Comparison of ENCODE assay signal across 8 cellular contexts in genomic region chrX:153696986-153697722, GRCh38. TPM values are rescaled to one million over a fixed set of nuclear protein-coding genes. Genes with fewer than 3 reads are reported as not detected.
DNase-seq lines count a peak whose midpoint lies in the region; ATAC-seq, FAIRE-seq and TF ChIP-seq lines count a peak whose summit lies in the region.
"Not testable (repeated sequence)": the region's sequence is repeated elsewhere in the genome, so short reads cannot be mapped to it uniquely, and the experiment has no call there.
"Had no signal": no experiment of that assay in that cellular context is flagged by ENCODE, and none has a peak within 500 bp of the region (broad histone marks: within the 10 kb centered on the region; RNA-seq: fewer than 3 reads in every experiment).

No MANE protein-coding gene starts in this region.

- CTCF ChIA-PET in RWPE1 (lab: Yijun Ruan, JAX); K562 (lab: Yijun Ruan, JAX; ENCODE audit: low intra/inter-chr PET ratio): not testable (repeated sequence)

- H3K79me2 ChIP-seq in K562 (ENCODE audit: control insufficient read depth, insufficient read depth, low read length): not testable (repeated sequence)

- not testable (repeated sequence) for H3K36me3 Mint-ChIP-seq in nephron progenitor cell (ENCODE audit: low read depth)

- not testable (repeated sequence) for TF ChIP-seq RAD21 in K562 (CRISPR knock-in tag; conservative IDR thresholded peaks at IDR 0.05 in 1 of 2, IDR thresholded peaks at IDR 0.05 in 1 of 2)

- H3K4me3 ChIP-seq in K562; epithelial cell of esophagus (ENCODE audit: low read length); right atrium auricular region; gastrocnemius medialis: not testable (repeated sequence)

- H3K27ac Mint-ChIP-seq in nephron progenitor cell: peak overlapping the region; percentile 93

- H4K20me1 ChIP-seq in K562 (replicated peaks; ENCODE audit: control insufficient read depth, insufficient read depth, low read length): not testable (repeated sequence)

- POLR2A ChIA-PET in RWPE1 (lab: Yijun Ruan, JAX; ENCODE audit: low non-redundant PET); K562 (lab: Yijun Ruan, JAX): not testable (repeated sequence)

- intact Hi-C loops in K562 (cut with micrococcal nuclease); gastrocnemius medialis (cut with DNase I; ENCODE audit: low total_unique reads): not testable (repeated sequence)

- not testable (repeated sequence) for H3K27me3 Mint-ChIP-seq in nephron progenitor cell (ENCODE audit: low read depth, poor library complexity)

- not testable (repeated sequence) for H3K9me3 ChIP-seq in K562 (replicated peaks; ENCODE audit: control insufficient read depth, insufficient read depth, low read depth, low read length); right atrium auricular region; gastrocnemius medialis

- ATAC-seq in K562: peak; percentile 9
- peak; percentile 59 to 73 for ATAC-seq in gastrocnemius medialis

- H3K27ac ChIP-seq in RWPE1 (peak overlapping the region; percentile 55), right atrium auricular region (peak overlapping the region; percentile 16 to 31), gastrocnemius medialis (peak overlapping the region; percentile 85 to 91 (median 90))
- H3K27ac ChIP-seq in K562 (ENCODE audit: extremely low read depth, low read depth, low read length): not testable (repeated sequence)

- H3K4me3 Mint-ChIP-seq in nephron progenitor cell: not testable (repeated sequence)

- not testable (repeated sequence) for BruUV-seq in K562 (replicated peaks; lab: Mats Ljungman, UMichigan)

- not testable (repeated sequence) for H3K9ac ChIP-seq in K562 (ENCODE audit: insufficient read depth in 1 of 2, low read depth in 2 of 2, low read length in 2 of 2)

- DNase-seq in ELR (ENCODE audit: low read depth): peak; percentile 8
- not testable (repeated sequence) for DNase-seq in RWPE1 (ENCODE audit: low spot score); K562 (ENCODE audit: extremely low read depth in 1 of 4, low spot score in 3 of 4); right atrium auricular region (ENCODE audit: low spot score); nephron progenitor cell
- peak; percentile 57 for DNase-seq in epithelial cell of esophagus (ENCODE audit: low read depth)
- peak in 1 of 2 donors; percentile 80 for DNase-seq in gastrocnemius medialis

- H3K9me3 Mint-ChIP-seq in nephron progenitor cell: peaks cover 53% of the 10 kb centered on the region

- peaks cover 14% of the 10 kb centered on the region for H3K4me1 Mint-ChIP-seq in nephron progenitor cell

- not testable (repeated sequence) for H3K9me1 ChIP-seq in K562 (ENCODE audit: control insufficient read depth, insufficient read depth, low read length)

- 89% methylated on average over 15 of the region's 16 CpGs for WGBS in K562 (ENCODE audit: insufficient coverage, low coverage, missing lambda C conversion rate)

- TF ChIP-seq CTCF in RWPE1 (conservative IDR thresholded peaks at IDR 0.05; ENCODE audit: low read depth); K562 (IDR thresholded peaks at IDR 0.05 in 2 of 3, conservative IDR thresholded peaks at IDR 0.05 in 1 of 3; ENCODE audit: insufficient read depth in 2 of 3, low read depth in 1 of 3, low read length in 3 of 3); epithelial cell of esophagus (IDR thresholded peaks at IDR 0.05; ENCODE audit: insufficient read depth, low read depth, low read length, missing control alignments); right atrium auricular region (IDR thresholded peaks at IDR 0.05); nephron progenitor cell (IDR thresholded peaks at IDR 0.05); gastrocnemius medialis (IDR thresholded peaks at IDR 0.05 in 4 of 5, conservative IDR thresholded peaks at IDR 0.05 in 1 of 5): not testable (repeated sequence)

- TF ChIP-seq EP300 in K562 (IDR thresholded peaks at IDR 0.05; ENCODE audit: low read length): not testable (repeated sequence)

- H3K36me3 ChIP-seq in K562 (ENCODE audit: control insufficient read depth, insufficient read depth, low read length): peaks cover 63% of the 10 kb centered on the region; the same call in 1 of the 3 replicates
- H3K36me3 ChIP-seq in right atrium auricular region: peaks cover 20% of the 10 kb centered on the region
- not testable (repeated sequence) for H3K36me3 ChIP-seq in gastrocnemius medialis

- FAIRE-seq in K562 (lab: Jason Lieb, UNC): not testable (repeated sequence)

- H3K4me2 ChIP-seq in K562 (ENCODE audit: insufficient read depth, low read length): not testable (repeated sequence)

- H3K4me1 ChIP-seq in K562 (replicated peaks in 1 of 2; ENCODE audit: control insufficient read depth in 2 of 2, insufficient read depth in 2 of 2, low read length in 2 of 2) (peaks cover 0 to 35% of the 10 kb centered on the region in 2 experiments; a peak in 3 of 5 replicates), gastrocnemius medialis (peaks cover 13 to 61% of the 10 kb centered on the region in 2 donors)
- not testable (repeated sequence) for H3K4me1 ChIP-seq in right atrium auricular region

- H2AFZ ChIP-seq in K562 (ENCODE audit: low read depth, low read length): not testable (repeated sequence)

- not testable (repeated sequence) for H3K27me3 ChIP-seq in K562 (ENCODE audit: control insufficient read depth in 2 of 2, insufficient read depth in 2 of 2, low read length in 2 of 2); right atrium auricular region; gastrocnemius medialis

- TF ChIP-seq POLR2A in K562 (conservative IDR thresholded peaks at IDR 0.05): peak; percentile 62; the same call in 1 of the 2 replicates
- TF ChIP-seq POLR2A in gastrocnemius medialis (IDR thresholded peaks at IDR 0.05): peak; percentile 24 to 45

- in situ Hi-C loops in K562 (cut with MboI); gastrocnemius medialis (cut with MboI; ENCODE audit: low sequenced_read_pairs in 4 of 4): not testable (repeated sequence)

RNA-seq across cellular contexts. Expression of gene SLC6A8, which starts 9.4 kb away (rescaled TPM):
- 456 and 1,096 TPM in 2 replicates for total RNA-seq in K562 (2011; cell fraction: chromatin; rRNA removed; ENCODE audit: low replicate concordance)
- 646 and 663 TPM in 2 replicates for total RNA-seq in K562 (2011; cell fraction: nucleolus; rRNA removed)
- total RNA-seq in K562 (2011; cell fraction: nucleoplasm; rRNA removed): 500 and 510 TPM in 2 replicates
- total RNA-seq in K562 (2014; rRNA removed) (29.6 and 45.6 TPM in 2 replicates), K562 (2014; rRNA removed; fragmentation: Illumina TruSeq; extraction: Trizol) (24.7 and 34.3 TPM in 2 replicates), K562 (2015; rRNA removed; fragmentation: Illumina TruSeq; extraction: Trizol) (30.3 and 31.0 TPM in 2 replicates), K562 (2021) (122 and 144 TPM in 2 replicates), right atrium auricular region (10 to 100 TPM; 71.3 to 76.6 TPM), gastrocnemius medialis (10 to 100 TPM; 40.1 to 78.1 (median 45.0) TPM)
- polyA plus RNA-seq in K562 (2011; rRNA removed) (139 and 294 TPM in 2 replicates), K562 (2014; fragmentation: Illumina TruSeq; extraction: Trizol) (73.5 and 87.0 TPM in 2 replicates), K562 (2014; fragmentation: Nextera tagmentation; extraction: Ambion mirVana) (1 to 10 TPM in 1 of 2 experiments, under 1 TPM in 1; 0.68 to 1.7 TPM), K562 (2014; rRNA removed) (76.7 and 77.6 TPM in 2 replicates)
- polyA plus RNA-seq in K562 (2011; cell fraction: cytosol; rRNA removed): 237 and 320 TPM in 2 replicates
- 1,046 and 1,667 TPM in 2 replicates for polyA plus RNA-seq in K562 (2011; cell fraction: nucleus; rRNA removed)
- 94.9 and 162 TPM in 2 replicates for polyA plus RNA-seq in K562 (2012)
- 85.5 and 108 TPM in 2 replicates for polyA minus RNA-seq in K562 (2011; rRNA and poly(A)+ RNA removed)
- 134 and 269 TPM in 2 replicates for polyA minus RNA-seq in K562 (2011; cell fraction: cytosol; rRNA and poly(A)+ RNA removed)
- 124 and 281 TPM in 2 replicates for polyA minus RNA-seq in K562 (2011; cell fraction: nucleus; rRNA and poly(A)+ RNA removed)

RNA-seq across cellular contexts. Expression of gene PNCK, which starts 23.5 kb away (rescaled TPM):
- total RNA-seq in K562 (2011; cell fraction: chromatin; rRNA removed; ENCODE audit: low replicate concordance): 17.5 and 43.4 TPM in 2 replicates
- total RNA-seq in K562 (2011; cell fraction: nucleolus; rRNA removed): 37.0 TPM in 2 replicates
- total RNA-seq in K562 (2011; cell fraction: nucleoplasm; rRNA removed): 18.2 and 26.2 TPM in 2 replicates
- total RNA-seq in K562 (2014; rRNA removed) (1.3 and 1.4 TPM in 2 replicates), K562 (2014; rRNA removed; fragmentation: Illumina TruSeq; extraction: Trizol) (0.25 and 0.48 TPM in 2 replicates), K562 (2015; rRNA removed; fragmentation: Illumina TruSeq; extraction: Trizol) (0.51 and 0.79 TPM in 2 replicates), K562 (2021) (1.9 and 2.2 TPM in 2 replicates), right atrium auricular region (10 to 100 TPM in 1 of 2 donors, 1 to 10 TPM in 1; 4.0 to 42.4 TPM), gastrocnemius medialis (1 to 10 TPM in 1 of 4 donors, under 1 TPM in 1, not detected in 2; 0.98 to 1.6 TPM)
- polyA plus RNA-seq in K562 (2011; rRNA removed) (7.5 and 23.6 TPM in 2 replicates), K562 (2014; fragmentation: Illumina TruSeq; extraction: Trizol) (1.0 and 1.2 TPM in 2 replicates), K562 (2014; fragmentation: Nextera tagmentation; extraction: Ambion mirVana) (under 1 TPM in 1 of 2 experiments, not detected in 1; 0.13 TPM), K562 (2014; rRNA removed) (1.7 and 2.5 TPM in 2 replicates)
- 10.0 and 17.5 TPM in 2 replicates for polyA plus RNA-seq in K562 (2011; cell fraction: cytosol; rRNA removed)
- polyA plus RNA-seq in K562 (2011; cell fraction: nucleus; rRNA removed): 100 and 212 TPM in 2 replicates
- 6.0 and 17.0 TPM in 2 replicates for polyA plus RNA-seq in K562 (2012)
- polyA minus RNA-seq in K562 (2011; rRNA and poly(A)+ RNA removed): 3.5 and 6.7 TPM in 2 replicates
- 2.9 and 11.2 TPM in 2 replicates for polyA minus RNA-seq in K562 (2011; cell fraction: cytosol; rRNA and poly(A)+ RNA removed)
- polyA minus RNA-seq in K562 (2011; cell fraction: nucleus; rRNA and poly(A)+ RNA removed): 20.6 and 48.3 TPM in 2 replicates

RNA-seq across cellular contexts. Expression of gene BCAP31, which starts 27.0 kb away (rescaled TPM):
- total RNA-seq in K562 (2011; cell fraction: chromatin; rRNA removed; ENCODE audit: low replicate concordance): 194 and 313 TPM in 2 replicates
- 389 and 398 TPM in 2 replicates for total RNA-seq in K562 (2011; cell fraction: nucleolus; rRNA removed)
- 299 and 322 TPM in 2 replicates for total RNA-seq in K562 (2011; cell fraction: nucleoplasm; rRNA removed)
- total RNA-seq in K562 (2014; rRNA removed) (156 and 184 TPM in 2 replicates), K562 (2014; rRNA removed; fragmentation: Illumina TruSeq; extraction: Trizol) (206 and 225 TPM in 2 replicates), K562 (2015; rRNA removed; fragmentation: Illumina TruSeq; extraction: Trizol) (170 and 173 TPM in 2 replicates), K562 (2021) (261 and 262 TPM in 2 replicates), right atrium auricular region (100 to 1,000 TPM in 1 of 2 donors, 10 to 100 TPM in 1; 86.3 to 109 TPM), gastrocnemius medialis (10 to 100 TPM; 41.5 to 91.9 (median 48.3) TPM)
- polyA plus RNA-seq in K562 (2011; rRNA removed) (157 and 186 TPM in 2 replicates), K562 (2014; fragmentation: Illumina TruSeq; extraction: Trizol) (188 and 219 TPM in 2 replicates), K562 (2014; fragmentation: Nextera tagmentation; extraction: Ambion mirVana) (100 to 1,000 TPM; 562 to 683 TPM), K562 (2014; rRNA removed) (175 and 176 TPM in 2 replicates)
- polyA plus RNA-seq in K562 (2011; cell fraction: cytosol; rRNA removed): 164 and 227 TPM in 2 replicates
- 115 and 116 TPM in 2 replicates for polyA plus RNA-seq in K562 (2011; cell fraction: nucleus; rRNA removed)
- 235 and 441 TPM in 2 replicates for polyA plus RNA-seq in K562 (2012)
- 177 and 181 TPM in 2 replicates for polyA minus RNA-seq in K562 (2011; rRNA and poly(A)+ RNA removed)
- 74.4 and 86.4 TPM in 2 replicates for polyA minus RNA-seq in K562 (2011; cell fraction: cytosol; rRNA and poly(A)+ RNA removed)
- polyA minus RNA-seq in K562 (2011; cell fraction: nucleus; rRNA and poly(A)+ RNA removed): 30.8 and 43.7 TPM in 2 replicates

RNA-seq across cellular contexts. Expression of gene ABCD1, which starts 27.5 kb away (rescaled TPM):
- 3.4 and 16.6 TPM in 2 replicates for total RNA-seq in K562 (2011; cell fraction: chromatin; rRNA removed; ENCODE audit: low replicate concordance)
- 12.9 and 17.3 TPM in 2 replicates for total RNA-seq in K562 (2011; cell fraction: nucleolus; rRNA removed)
- 7.3 TPM in 2 replicates for total RNA-seq in K562 (2011; cell fraction: nucleoplasm; rRNA removed)
- total RNA-seq in K562 (2014; rRNA removed) (3.9 and 6.0 TPM in 2 replicates), K562 (2014; rRNA removed; fragmentation: Illumina TruSeq; extraction: Trizol) (0.80 and 1.4 TPM in 2 replicates), K562 (2015; rRNA removed; fragmentation: Illumina TruSeq; extraction: Trizol) (2.8 and 3.1 TPM in 2 replicates), K562 (2021) (6.9 and 7.1 TPM in 2 replicates), right atrium auricular region (10 to 100 TPM; 15.2 to 18.0 TPM), gastrocnemius medialis (10 to 100 TPM; 19.9 to 54.6 (median 34.5) TPM)
- polyA plus RNA-seq in K562 (2011; rRNA removed) (1.6 and 3.8 TPM in 2 replicates), K562 (2014; fragmentation: Illumina TruSeq; extraction: Trizol) (2.2 and 3.5 TPM in 2 replicates), K562 (2014; fragmentation: Nextera tagmentation; extraction: Ambion mirVana) (under 1 TPM; 0.07 to 0.18 TPM), K562 (2014; rRNA removed) (3.8 and 5.2 TPM in 2 replicates)
- 2.8 and 5.5 TPM in 2 replicates for polyA plus RNA-seq in K562 (2011; cell fraction: cytosol; rRNA removed)
- 8.7 and 16.4 TPM in 2 replicates for polyA plus RNA-seq in K562 (2011; cell fraction: nucleus; rRNA removed)
- polyA plus RNA-seq in K562 (2012): 6.3 and 9.6 TPM in 2 replicates
- polyA minus RNA-seq in K562 (2011; rRNA and poly(A)+ RNA removed): 1.8 and 2.6 TPM in 2 replicates
- polyA minus RNA-seq in K562 (2011; cell fraction: cytosol; rRNA and poly(A)+ RNA removed): 4.3 and 4.4 TPM in 2 replicates
- 7.9 and 8.4 TPM in 2 replicates for polyA minus RNA-seq in K562 (2011; cell fraction: nucleus; rRNA and poly(A)+ RNA removed)

RNA-seq across cellular contexts. Expression of gene DUSP9, which starts 50.2 kb away (rescaled TPM):
- total RNA-seq in K562 (2011; cell fraction: chromatin; rRNA removed; ENCODE audit: low replicate concordance): 2.3 and 6.4 TPM in 2 replicates
- total RNA-seq in K562 (2011; cell fraction: nucleolus; rRNA removed): 6.8 and 7.3 TPM in 2 replicates
- total RNA-seq in K562 (2011; cell fraction: nucleoplasm; rRNA removed): 3.4 and 3.9 TPM in 2 replicates
- total RNA-seq in K562 (2014; rRNA removed) (10.6 and 17.8 TPM in 2 replicates), K562 (2014; rRNA removed; fragmentation: Illumina TruSeq; extraction: Trizol) (2.5 and 3.2 TPM in 2 replicates), K562 (2015; rRNA removed; fragmentation: Illumina TruSeq; extraction: Trizol) (4.6 and 5.2 TPM in 2 replicates), K562 (2021) (13.0 and 14.1 TPM in 2 replicates), right atrium auricular region (not detected), gastrocnemius medialis (not detected)
- polyA plus RNA-seq in K562 (2011; rRNA removed) (8.8 and 20.5 TPM in 2 replicates), K562 (2014; fragmentation: Illumina TruSeq; extraction: Trizol) (5.5 and 7.1 TPM in 2 replicates), K562 (2014; fragmentation: Nextera tagmentation; extraction: Ambion mirVana) (under 1 TPM; 0.11 to 0.31 TPM), K562 (2014; rRNA removed) (8.4 and 9.2 TPM in 2 replicates)
- polyA plus RNA-seq in K562 (2011; cell fraction: cytosol; rRNA removed): 22.4 and 26.1 TPM in 2 replicates
- polyA plus RNA-seq in K562 (2011; cell fraction: nucleus; rRNA removed): 11.9 and 18.7 TPM in 2 replicates
- polyA plus RNA-seq in K562 (2012): 7.4 and 10.8 TPM in 2 replicates
- polyA minus RNA-seq in K562 (2011; rRNA and poly(A)+ RNA removed): 5.2 and 5.5 TPM in 2 replicates
- 7.3 and 20.2 TPM in 2 replicates for polyA minus RNA-seq in K562 (2011; cell fraction: cytosol; rRNA and poly(A)+ RNA removed)
- 2.7 and 6.7 TPM in 2 replicates for polyA minus RNA-seq in K562 (2011; cell fraction: nucleus; rRNA and poly(A)+ RNA removed)
- total RNA-seq: CD4-positive, alpha-beta T cell had no signal
